8 cellular contexts compared by ENCODE assay signal in the genomic region with DNA sequence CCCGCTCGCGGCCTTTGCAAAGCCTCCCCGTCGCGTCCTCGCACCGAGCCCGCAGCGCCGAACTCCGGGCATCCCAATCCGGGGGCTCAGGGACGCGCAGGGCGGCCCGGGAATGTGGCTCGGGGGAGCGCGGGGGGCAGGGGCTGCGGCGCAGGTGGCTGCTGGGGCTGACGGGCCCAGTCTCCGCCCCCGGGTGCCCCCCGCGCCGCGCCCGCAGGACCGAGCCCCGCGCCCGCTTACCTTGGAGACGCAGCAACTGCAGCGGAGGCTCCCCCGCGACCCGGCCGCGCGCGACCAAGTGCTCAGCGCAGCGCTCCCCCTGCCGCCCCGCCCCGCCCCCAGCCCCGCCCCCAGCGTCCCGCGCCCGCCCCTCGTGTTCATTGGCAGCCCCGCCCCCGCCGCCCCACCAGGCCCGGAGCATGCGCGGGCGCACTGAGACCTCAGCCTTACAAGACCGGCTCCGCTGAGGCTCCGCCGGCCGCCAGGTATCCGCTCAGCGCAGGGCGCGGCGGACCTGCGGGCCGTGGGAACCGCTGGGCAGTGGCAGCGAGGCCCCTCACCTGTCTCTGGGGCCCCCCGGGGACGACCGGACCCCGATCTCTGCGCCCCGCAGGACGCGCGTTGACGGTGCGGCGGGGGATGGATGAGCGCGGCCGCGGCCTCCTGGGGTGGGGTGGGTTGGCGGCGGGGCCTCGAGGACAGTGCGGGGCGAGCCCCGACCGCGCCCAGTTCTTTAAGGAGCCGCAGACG. TPM values are rescaled to one million over a fixed set of nuclear protein-coding genes. Genes with fewer than 3 reads are reported as not detected.
A peak's percentile ranks its signal among the peaks of the same experiment; 100 is the strongest.
DNase-seq lines count a peak whose midpoint lies in the region; ATAC-seq and FAIRE-seq lines count a peak whose summit lies in the region.
"Not testable (repeated sequence)": the region's sequence is repeated elsewhere in the genome, so short reads cannot be mapped to it uniquely, and the experiment has no call there.

A gene with protein sequence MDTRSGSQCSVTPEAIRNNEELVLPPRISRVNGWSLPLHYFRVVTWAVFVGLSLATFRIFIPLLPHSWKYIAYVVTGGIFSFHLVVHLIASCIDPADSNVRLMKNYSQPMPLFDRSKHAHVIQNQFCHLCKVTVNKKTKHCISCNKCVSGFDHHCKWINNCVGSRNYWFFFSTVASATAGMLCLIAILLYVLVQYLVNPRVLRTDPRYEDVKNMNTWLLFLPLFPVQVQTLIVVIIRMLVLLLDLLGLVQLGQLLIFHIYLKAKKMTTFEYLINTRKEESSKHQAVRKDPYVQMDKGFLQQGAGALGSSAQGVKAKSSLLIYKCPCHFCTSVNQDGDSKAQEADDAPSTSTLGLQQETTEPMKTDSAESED (minus strand): TSS at position 302 of the 750 bp plus-strand sequence. CDS start 17,810 bp downstream, outside the sequence.

- not testable (repeated sequence) for H3K9me3 ChIP-seq in small intestine (ENCODE audit: control insufficient read depth, low read depth)

- FAIRE-seq in small intestine (lab: Jason Lieb, UNC): not testable (repeated sequence)

- H3K4me1 ChIP-seq in small intestine (ENCODE audit: control insufficient read depth in 2 of 2, insufficient read depth in 1 of 2, low read depth in 1 of 2, low read length in 1 of 2): not testable (repeated sequence)

- peak; percentile 35 for DNase-seq in A172 (ENCODE audit: low spot score)
- DNase-seq in NCI-H510A (lab: John Stamatoyannopoulos, UW): peak; percentile 99
- DNase-seq in activated CD4-positive, alpha-beta T cell treated with anti-CD3 and anti-CD28 coated beads, Interleukin-2, amount 50 U/mL, for 1 hour: peak; percentile 94
- DNase-seq in cerebellar cortex (ENCODE audit: low spot score): peak; percentile 91
- DNase-seq in iris pigment epithelial cell (ENCODE audit: low read depth): peak; percentile 35
- not testable (repeated sequence) for DNase-seq in small intestine

- peak; percentile 70 for ATAC-seq in GM18907 (IDR thresholded peaks at IDR 0.05; ENCODE audit: unreplicated experiment)
- ATAC-seq in HG03442 (IDR thresholded peaks at IDR 0.05; ENCODE audit: unreplicated experiment): peak; percentile 57

- H3K27me3 ChIP-seq in small intestine (ENCODE audit: control insufficient read depth in 2 of 2, insufficient read depth in 2 of 2, low read length in 2 of 2): not testable (repeated sequence)

- WGBS in small intestine, 3 donors: 0 to 1% (median 1%) methylated on average over 38 to 101 of the region's 101 CpGs

- H3K4me3 ChIP-seq in small intestine (ENCODE audit: low read depth in 1 of 2, low read length in 2 of 2): peak within 1 kb of the TSS; percentile 46 to 75

- H3K27ac ChIP-seq in small intestine (ENCODE audit: low read depth in 1 of 2, low read length in 1 of 2): peak within 1 kb of the TSS; percentile 43 to 65

- H3K36me3 ChIP-seq in small intestine (ENCODE audit: control insufficient read depth in 2 of 2, insufficient read depth in 2 of 2, low read length in 2 of 2): not testable (repeated sequence)

RNA-seq across cellular contexts. Expression of the gene that starts here (rescaled TPM):
- total RNA-seq in A172 (2014; rRNA removed; shearing (Covaris generic)): 0.26 and 2.3 TPM in 2 replicates
- 10 to 100 TPM in 1 of 3 donors, 1 to 10 TPM in 2; 2.2 to 18.8 (median 5.3) TPM for polyA plus RNA-seq in small intestine
